14 cellular contexts compared by ENCODE assay signal in genomic region chr19:6355321-6356040, GRCh38. TPM values are rescaled to one million over a fixed set of nuclear protein-coding genes. Genes with fewer than 3 reads are reported as not detected.
"Had no signal": no experiment of that assay in that cellular context is flagged by ENCODE, and none has a peak within 500 bp of the region (broad histone marks: within the 10 kb centered on the region; RNA-seq: fewer than 3 reads in every experiment).

No MANE protein-coding gene starts in this region.

RNA-seq across cellular contexts. Expression of gene PSPN, which starts 20.3 kb away (rescaled TPM):
- total RNA-seq: ascending aorta had no signal

RNA-seq across cellular contexts. Expression of gene ACER1, which starts 22.1 kb away (rescaled TPM):
- total RNA-seq: activated naive CD4-positive, alpha-beta T cell treated with anti-CD3 and anti-CD28 coated beads for 36 hours; activated naive CD8-positive, alpha-beta T cell treated with anti-CD3 and anti-CD28 coated beads for 36 hours; activated T-helper 1 cell treated with anti-CD3 and anti-CD28 coated beads, Interleukin-12 subunit alpha, Interleukin-12 subunit beta, Interleukin-2, Interleukin-4 antibody, amounts not matched to agents 30 ng/mL and 10 ng/mL and 1 ng/mL, durations not matched to agents 14 hours and 24 hours and 36 hours; activated T-helper 17 cell treated with anti-CD3 and anti-CD28 coated beads, Interleukin-2, amount 50 U/mL, for 72 hours; adrenal gland; aorta; ascending aorta; astrocyte; body of pancreas; bronchial epithelial cell; cardiac muscle cell; cardiac septum; cerebellum; chondrocyte had no signal
- polyA plus RNA-seq: cardiac muscle cell had no signal
